25 cellular contexts compared by ENCODE assay signal in genomic region chr16:4190086-4190485, GRCh38. TPM values are rescaled to one million over a fixed set of nuclear protein-coding genes. Genes with fewer than 3 reads are reported as not detected.
DNase-seq lines count a peak whose midpoint lies in the region; ATAC-seq and TF ChIP-seq lines count a peak whose summit lies in the region.
"Had no signal": no experiment of that assay in that cellular context is flagged by ENCODE, and none has a peak within 500 bp of the region (broad histone marks: within the 10 kb centered on the region; RNA-seq: fewer than 3 reads in every experiment).

No MANE protein-coding gene starts in this region.

- H3K27ac ChIP-seq in right cardiac atrium (ENCODE audit: low read length), result peak overlapping the region; percentile 5
- no peak overlapping the region for H3K27ac ChIP-seq in prostate gland
- H3K27ac ChIP-seq: GM23248, KMS-11, PC-9 had no signal

- intact Hi-C loops in Right ventricle myocardium inferior (cut with DNase I) (no loop called here), cardiac septum (cut with DNase I) (no loop called here), Right ventricle myocardium superior (cut with DNase I) (no loop called here), right cardiac atrium (cut with DNase I) (loop anchor here in 1 of 4 donors (10.0 kb wide), 1 partner anchor 135 kb away; no protein-coding TSS in a partner anchor), prostate gland (cut with DNase I) (no loop called here)

- DNase-seq in Right ventricle myocardium inferior (ENCODE audit: missing footprints) (no peak), cardiac septum (ENCODE audit: low spot score) (no peak), Right ventricle myocardium superior (no peak), right cardiac atrium (no peak), prostate gland (ENCODE audit: low spot score) (no peak), NCI-H526 treated with DMSO at 0.1 percent for 48 hours (lab: John Stamatoyannopoulos, UW) (no peak)
- DNase-seq: CD4-positive, alpha-beta T cell; GM23248; H9; NCI-H1048; NCI-H1417; NCI-H1694 treated with DMSO at 0.1 percent for 48 hours; NCI-H2081; NCI-H2171; NCI-H345; NCI-H510A treated with DMSO at 0.1 percent for 48 hours; NCI-H82; PC-9; RPMI8226; SHP77 treated with DMSO at 0.1 percent for 48 hours had no signal

- H3K4me3 ChIP-seq in right cardiac atrium (ENCODE audit: low read length) (no peak overlapping the region), prostate gland (no peak overlapping the region)
- H3K4me3 ChIP-seq: GM23248, PC-9 had no signal

- TF ChIP-seq POLR2A in prostate gland (IDR thresholded peaks at IDR 0.05), result no peak

- WGBS in right cardiac atrium, result 49% methylated on average over 9 of the region's 9 CpGs
- 68% methylated on average over 9 of the region's 9 CpGs for WGBS in prostate gland

- peak; percentile 49 for ATAC-seq in Right ventricle myocardium inferior
- peak; percentile 51 for ATAC-seq in Right ventricle myocardium superior (ENCODE audit: poor library complexity)
- peak; percentile 36 to 49 for ATAC-seq in right cardiac atrium
- no peak for ATAC-seq in GM21529 (IDR thresholded peaks at IDR 0.05; ENCODE audit: unreplicated experiment)

- TF ChIP-seq CTCF in prostate gland (IDR thresholded peaks at IDR 0.05), result no peak

- H3K9me3 ChIP-seq in right cardiac atrium (ENCODE audit: control insufficient read depth, low read length) (no peaks in the 10 kb centered on the region), prostate gland (no peaks in the 10 kb centered on the region)

- peaks cover 2% of the 10 kb centered on the region for H3K4me1 ChIP-seq in right cardiac atrium (ENCODE audit: control insufficient read depth, insufficient read depth, low read length)
- H3K4me1 ChIP-seq in prostate gland (replicated peaks), result no peaks in the 10 kb centered on the region

- no peaks in the 10 kb centered on the region for H3K27me3 ChIP-seq in right cardiac atrium (ENCODE audit: control insufficient read depth, insufficient read depth)
- no peaks in the 10 kb centered on the region for H3K27me3 ChIP-seq in prostate gland (replicated peaks; ENCODE audit: insufficient read depth)

- H3K36me3 ChIP-seq in prostate gland, result no peaks in the 10 kb centered on the region

RNA-seq across cellular contexts. Expression of gene SRL, which starts 51.8 kb away (rescaled TPM):
- total RNA-seq in Right ventricle myocardium inferior, result 419 TPM
- total RNA-seq in cardiac septum, result 400 TPM
- total RNA-seq in Right ventricle myocardium superior, result 350 TPM
- total RNA-seq in right cardiac atrium, result 100 to 1,000 TPM; 338 to 395 (median 359) TPM
- polyA plus RNA-seq in right cardiac atrium, result 255 TPM
- total RNA-seq in prostate gland, result 1 to 10 TPM; 2.6 to 5.3 TPM
- total RNA-seq: A172; CD4-positive, alpha-beta T cell; GM23248; H9; PC-9 had no signal
- polyA plus RNA-seq: BJ, GM23248, IgD-negative memory B cell had no signal

Comparison
In these comparisons a context has a peak if more than half of its experiments do, and no peak if none do; other contexts are left out.
1. RNA of gene SRL, which starts 51.8 kb away (total RNA-seq): 419 TPM in Right ventricle myocardium inferior (single experiment), 400 TPM in cardiac septum (single experiment), 338 to 395 TPM in right cardiac atrium and 350 TPM in Right ventricle myocardium superior (single experiment); 2.6 to 5.3 TPM in prostate gland; every median in the first group is over 10 times any median in the second.